19 cellular contexts compared by ENCODE assay signal in genomic region chr2:226720948-226721347, GRCh38.
DNase-seq lines count a peak whose midpoint lies in the region; ATAC-seq, FAIRE-seq and TF ChIP-seq lines count a peak whose summit lies in the region.
"Had no signal": no experiment of that assay in that cellular context is flagged by ENCODE, and none has a peak within 500 bp of the region (broad histone marks: within the 10 kb centered on the region; RNA-seq: fewer than 3 reads in every experiment).

No MANE protein-coding gene starts in this region.

- H3K4me3 ChIP-seq in cardiac muscle cell (no peak overlapping the region), right cardiac atrium (ENCODE audit: low read length) (no peak overlapping the region), K562 (no peak overlapping the region)
- H3K4me3 ChIP-seq: BLaER1 treated with 17β-estradiol and CSF1 and Interleukin-3, amounts not matched to agents 10 nM and 100 nM; HAP-1 had no signal

- TF ChIP-seq CTCF in cardiac muscle cell (IDR thresholded peaks at IDR 0.05; ENCODE audit: low read depth, low read length), result no peak
- TF ChIP-seq CTCF in K562 (IDR thresholded peaks at IDR 0.05 in 2 of 3, conservative IDR thresholded peaks at IDR 0.05 in 1 of 3; ENCODE audit: insufficient read depth in 2 of 3, low read depth in 1 of 3, low read length in 3 of 3), result no peak
- TF ChIP-seq CTCF in type B pancreatic cell (conservative IDR thresholded peaks at IDR 0.05), result no peak

- FAIRE-seq in K562 (lab: Jason Lieb, UNC), result no peak
- FAIRE-seq: A204.1, GM12892, GM19239, HTR-8/SVneo had no signal

- H3K27me3 Mint-ChIP-seq in type B pancreatic cell, result no peaks in the 10 kb centered on the region

- H3K79me2 ChIP-seq in K562 (ENCODE audit: control insufficient read depth, insufficient read depth, low read length), result no peaks in the 10 kb centered on the region

- no peaks in the 10 kb centered on the region for H4K20me1 ChIP-seq in K562 (replicated peaks; ENCODE audit: control insufficient read depth, insufficient read depth, low read length)
- H4K20me1 ChIP-seq: BLaER1 treated with 17β-estradiol and CSF1 and Interleukin-3, amounts not matched to agents 10 nM and 100 nM had no signal

- no peak for TF ChIP-seq RAD21 in K562 (CRISPR knock-in tag; conservative IDR thresholded peaks at IDR 0.05 in 1 of 2, IDR thresholded peaks at IDR 0.05 in 1 of 2)

- H3K9me3 ChIP-seq in cardiac muscle cell (ENCODE audit: low read depth) (no peaks in the 10 kb centered on the region), right cardiac atrium (ENCODE audit: control insufficient read depth, low read length) (no peaks in the 10 kb centered on the region), K562 (replicated peaks; ENCODE audit: control insufficient read depth, insufficient read depth, low read depth, low read length) (no peaks in the 10 kb centered on the region)
- H3K9me3 ChIP-seq: HAP-1 had no signal

- intact Hi-C loops in right cardiac atrium (cut with DNase I), result loop anchor here in 1 of 4 donors (10.0 kb wide), 2 partner anchors 56 to 74 kb away; partner anchors contain the start of gene IRS1
- intact Hi-C loops in K562 (cut with micrococcal nuclease), result no loop called here

- BruUV-seq in K562 (replicated peaks; lab: Mats Ljungman, UMichigan), result no TSS peak

- H2AFZ ChIP-seq in K562 (ENCODE audit: low read depth, low read length), result no peak overlapping the region

- H3K36me3 Mint-ChIP-seq in type B pancreatic cell, result no peaks in the 10 kb centered on the region

- CTCF ChIA-PET in K562 (lab: Yijun Ruan, JAX; ENCODE audit: low intra/inter-chr PET ratio), result no interaction called here

- TF ChIP-seq POLR2A in K562 (conservative IDR thresholded peaks at IDR 0.05), result no peak

- POLR2A ChIA-PET in K562 (lab: Yijun Ruan, JAX), result no interaction called here

- no peak for TF ChIP-seq EP300 in K562 (IDR thresholded peaks at IDR 0.05; ENCODE audit: low read length)

- H3K27ac ChIP-seq in cardiac muscle cell (peak overlapping the region; percentile 38), right cardiac atrium (ENCODE audit: low read length) (no peak overlapping the region), K562 (ENCODE audit: extremely low read depth, low read depth, low read length) (no peak overlapping the region)
- H3K27ac ChIP-seq: BLaER1 treated with 17β-estradiol and CSF1 and Interleukin-3, amounts not matched to agents 10 nM and 100 nM; HL-60 had no signal

- in situ Hi-C loops in K562 (cut with MboI), result no loop called here

- 74% methylated on average over 5 of the region's 5 CpGs for WGBS in right cardiac atrium
- WGBS in K562 (ENCODE audit: insufficient coverage, low coverage, missing lambda C conversion rate), result 2% methylated on average over 5 of the region's 5 CpGs

- DNase-seq in cardiac muscle cell (ENCODE audit: low read depth in 1 of 2, low spot score in 1 of 2), result no peak
- DNase-seq in right cardiac atrium, result no peak
- peak in 1 of 4 experiments; percentile 5 for DNase-seq in K562 (ENCODE audit: extremely low read depth in 1 of 4, low spot score in 3 of 4)
- peak; percentile 61 for DNase-seq in islet precursor cell
- DNase-seq in type B pancreatic cell (ENCODE audit: extremely low spot score, unreplicated experiment), result no peak
- DNase-seq in NOMO-1 treated with dmso at 0.1 percent for 144 hours (lab: John Stamatoyannopoulos, UW; ENCODE audit: unreplicated experiment), result no peak
- DNase-seq in globus pallidus (ENCODE audit: low spot score), result no peak
- DNase-seq in pons (ENCODE audit: low spot score), result no peak
- DNase-seq: NCI-H1417, NCI-H2029, NCI-H2171, NCI-H69 had no signal

- no peaks in the 10 kb centered on the region for H3K27me3 ChIP-seq in cardiac muscle cell
- H3K27me3 ChIP-seq in right cardiac atrium (ENCODE audit: control insufficient read depth, insufficient read depth), result no peaks in the 10 kb centered on the region
- no peaks in the 10 kb centered on the region for H3K27me3 ChIP-seq in K562 (ENCODE audit: control insufficient read depth in 2 of 2, insufficient read depth in 2 of 2, low read length in 2 of 2)

- H3K4me2 ChIP-seq in K562 (ENCODE audit: insufficient read depth, low read length), result no peak overlapping the region

- H3K4me3 Mint-ChIP-seq in type B pancreatic cell, result peak overlapping the region; percentile 29

- no peaks in the 10 kb centered on the region for H3K36me3 ChIP-seq in cardiac muscle cell
- no peaks in the 10 kb centered on the region for H3K36me3 ChIP-seq in K562 (ENCODE audit: control insufficient read depth, insufficient read depth, low read length)
- H3K36me3 ChIP-seq: BLaER1 treated with 17β-estradiol and CSF1 and Interleukin-3, amounts not matched to agents 10 nM and 100 nM; HAP-1 had no signal

- H3K4me1 Mint-ChIP-seq in type B pancreatic cell (ENCODE audit: unreplicated experiment), result peaks cover 24% of the 10 kb centered on the region

- no peak overlapping the region for H3K9ac ChIP-seq in K562 (ENCODE audit: insufficient read depth in 1 of 2, low read depth in 2 of 2, low read length in 2 of 2)
- H3K9ac ChIP-seq: BLaER1 treated with 17β-estradiol and CSF1 and Interleukin-3, amounts not matched to agents 10 nM and 100 nM had no signal

- no peaks in the 10 kb centered on the region for H3K9me1 ChIP-seq in K562 (ENCODE audit: control insufficient read depth, insufficient read depth, low read length)

- no peaks in the 10 kb centered on the region for H3K9me3 Mint-ChIP-seq in type B pancreatic cell

- peaks cover 4% of the 10 kb centered on the region for H3K4me1 ChIP-seq in cardiac muscle cell (ENCODE audit: low read depth)
- peaks cover 2% of the 10 kb centered on the region for H3K4me1 ChIP-seq in right cardiac atrium (ENCODE audit: control insufficient read depth, insufficient read depth, low read length)
- H3K4me1 ChIP-seq in K562 (replicated peaks in 1 of 2; ENCODE audit: control insufficient read depth in 2 of 2, insufficient read depth in 2 of 2, low read length in 2 of 2), result no peaks in the 10 kb centered on the region
- H3K4me1 ChIP-seq: HAP-1 had no signal

- ATAC-seq in right cardiac atrium (no peak), K562 (peak; percentile 25; the same call in 1 of the 3 replicates)

- no peak overlapping the region for H3K27ac Mint-ChIP-seq in type B pancreatic cell

TF ChIP-seq in K562, 482 proteins besides CTCF, POLR2A, EP300 and RAD21:
- no peak for TF ChIP-seq CUX1 (CRISPR knock-in tag; IDR thresholded peaks at IDR 0.05)
- TF ChIP-seq ZFP36 (IDR thresholded peaks at IDR 0.05; ENCODE audit: low read depth, low read length, partially characterized antibody), result no peak
- no peak for TF ChIP-seq CHD2 (IDR thresholded peaks at IDR 0.05; ENCODE audit: low read depth, low read length)
- TF ChIP-seq BRD4 (IDR thresholded peaks at IDR 0.05), result no peak
- 0 out of 2 replicates have a peak, but pooled peaks have one; percentile 17 for TF ChIP-seq CBFA2T2 (conservative IDR thresholded peaks at IDR 0.05)
- peak; percentile 41 to 57; a peak in 3 of 4 replicates for TF ChIP-seq KDM1A (IDR thresholded peaks at IDR 0.05)
- TF ChIP-seq ZNF584 (CRISPR knock-in tag; IDR thresholded peaks at IDR 0.05; ENCODE audit: low read depth), result no peak
- TF ChIP-seq CBFA2T3 (IDR thresholded peaks at IDR 0.05), result peak; percentile 56
TF ChIP-seq in K562: peak in this region for 3.
